In genomic region chr16:67161595-67162058, GRCh38 we compare ENCODE assay signal across 8 cellular contexts. TPM values are rescaled to one million over a fixed set of nuclear protein-coding genes. Genes with fewer than 3 reads are reported as not detected.
DNase-seq lines count a peak whose midpoint lies in the region; ATAC-seq lines count a peak whose summit lies in the region.

No MANE protein-coding gene starts in this region.

- CTCF ChIA-PET in activated CD8-positive, alpha-beta memory T cell treated with anti-CD3 and anti-CD28 coated beads, Interleukin-2, amount 10 ng/mL, durations not matched to agents 7 days and 5 days (lab: Charles Lee): interaction anchor here (1.2 to 17.0 kb wide), 12 partner anchors 8 to 386 kb away, joined by 3 to 395 read pairs (median 6); partner anchors contain the start of genes FHOD1, MATCAP1, NOL3 and RRAD

- no peak overlapping the region for H3K27ac Mint-ChIP-seq in activated naive CD8-positive, alpha-beta T cell treated with anti-CD3 and anti-CD28 coated beads for 36 hours
- no peak overlapping the region for H3K27ac Mint-ChIP-seq in activated CD8-positive, alpha-beta memory T cell treated with anti-CD3 and anti-CD28 coated beads, Interleukin-2, amount 10 ng/mL, durations not matched to agents 7 days and 5 days

- peaks cover 36% of the 10 kb centered on the region for H3K4me1 Mint-ChIP-seq in activated naive CD8-positive, alpha-beta T cell treated with anti-CD3 and anti-CD28 coated beads for 36 hours
- peaks cover 60% of the 10 kb centered on the region for H3K4me1 Mint-ChIP-seq in activated CD8-positive, alpha-beta memory T cell treated with anti-CD3 and anti-CD28 coated beads, Interleukin-2, amount 10 ng/mL, durations not matched to agents 7 days and 5 days

- H3K9me3 Mint-ChIP-seq in activated naive CD8-positive, alpha-beta T cell treated with anti-CD3 and anti-CD28 coated beads for 36 hours: no peaks in the 10 kb centered on the region
- no peaks in the 10 kb centered on the region for H3K9me3 Mint-ChIP-seq in activated CD8-positive, alpha-beta memory T cell treated with anti-CD3 and anti-CD28 coated beads, Interleukin-2, amount 10 ng/mL, durations not matched to agents 7 days and 5 days (ENCODE audit: low read depth)

- peak overlapping the region in 5 of 7 experiments; percentile 81 to 97 (median 93) for H3K4me3 ChIP-seq in skin epidermis

- H3K27ac ChIP-seq in skin epidermis: peak overlapping the region in 1 of 21 experiments; percentile 30

- intact Hi-C loops in left ventricle myocardium superior (cut with micrococcal nuclease): no loop called here

- H3K4me3 Mint-ChIP-seq in activated naive CD8-positive, alpha-beta T cell treated with anti-CD3 and anti-CD28 coated beads for 36 hours: peak overlapping the region; percentile 34
- no peak overlapping the region for H3K4me3 Mint-ChIP-seq in activated CD8-positive, alpha-beta memory T cell treated with anti-CD3 and anti-CD28 coated beads, Interleukin-2, amount 10 ng/mL, durations not matched to agents 7 days and 5 days

- ATAC-seq in left ventricle myocardium superior (peak; percentile 41), GM18517 (IDR thresholded peaks at IDR 0.05; ENCODE audit: unreplicated experiment) (no peak)
- no peak for ATAC-seq in activated CD8-positive, alpha-beta memory T cell treated with anti-CD3 and anti-CD28 coated beads, Interleukin-2, amount 10 ng/mL, durations not matched to agents 7 days and 5 days

- peaks cover 47% of the 10 kb centered on the region for H3K27me3 Mint-ChIP-seq in activated naive CD8-positive, alpha-beta T cell treated with anti-CD3 and anti-CD28 coated beads for 36 hours
- peaks cover 26% of the 10 kb centered on the region for H3K27me3 Mint-ChIP-seq in activated CD8-positive, alpha-beta memory T cell treated with anti-CD3 and anti-CD28 coated beads, Interleukin-2, amount 10 ng/mL, durations not matched to agents 7 days and 5 days

- peaks cover 15% of the 10 kb centered on the region for H3K36me3 Mint-ChIP-seq in activated naive CD8-positive, alpha-beta T cell treated with anti-CD3 and anti-CD28 coated beads for 36 hours
- H3K36me3 Mint-ChIP-seq in activated CD8-positive, alpha-beta memory T cell treated with anti-CD3 and anti-CD28 coated beads, Interleukin-2, amount 10 ng/mL, durations not matched to agents 7 days and 5 days: peaks cover 8% of the 10 kb centered on the region

- DNase-seq in NCI-H510A treated with DMSO at 0.1 percent for 48 hours (lab: John Stamatoyannopoulos, UW) (peak; percentile 22), NCI-H510A (lab: John Stamatoyannopoulos, UW) (no peak), left ventricle myocardium superior (peak; percentile 80), LoVo (ENCODE audit: low spot score) (no peak)
- no peak for DNase-seq in activated naive CD8-positive, alpha-beta T cell treated with anti-CD3 and anti-CD28 coated beads for 36 hours
- DNase-seq in activated CD8-positive, alpha-beta memory T cell treated with anti-CD3 and anti-CD28 coated beads, Interleukin-2, amount 10 ng/mL, durations not matched to agents 7 days and 5 days: no peak

RNA-seq across cellular contexts. Expression of gene FBXL8, which starts 1.9 kb away (rescaled TPM):
- total RNA-seq in activated naive CD8-positive, alpha-beta T cell treated with anti-CD3 and anti-CD28 coated beads for 36 hours: 1 to 10 TPM; 7.9 to 8.5 TPM
- 12.0 TPM for total RNA-seq in left ventricle myocardium superior
- total RNA-seq in activated CD8-positive, alpha-beta memory T cell treated with anti-CD3 and anti-CD28 coated beads, Interleukin-2, amount 10 ng/mL, durations not matched to agents 7 days and 5 days: 10 to 100 TPM; 15.7 to 24.5 TPM

RNA-seq across cellular contexts. Expression of gene TRADD, which starts 1.9 kb away (rescaled TPM):
- total RNA-seq in activated naive CD8-positive, alpha-beta T cell treated with anti-CD3 and anti-CD28 coated beads for 36 hours: 10 to 100 TPM; 15.3 to 16.0 TPM
- total RNA-seq in left ventricle myocardium superior: 7.2 TPM
- total RNA-seq in activated CD8-positive, alpha-beta memory T cell treated with anti-CD3 and anti-CD28 coated beads, Interleukin-2, amount 10 ng/mL, durations not matched to agents 7 days and 5 days: 10 to 100 TPM; 36.4 to 52.6 TPM

RNA-seq across cellular contexts. Expression of gene HSF4, which starts 2.9 kb away (rescaled TPM):
- 10 to 100 TPM in 1 of 2 experiments, 1 to 10 TPM in 1; 9.3 to 10.1 TPM for total RNA-seq in activated naive CD8-positive, alpha-beta T cell treated with anti-CD3 and anti-CD28 coated beads for 36 hours
- 71.0 TPM for total RNA-seq in left ventricle myocardium superior
- total RNA-seq in activated CD8-positive, alpha-beta memory T cell treated with anti-CD3 and anti-CD28 coated beads, Interleukin-2, amount 10 ng/mL, durations not matched to agents 7 days and 5 days: 10 to 100 TPM; 15.0 to 43.7 TPM

RNA-seq across cellular contexts. Expression of gene NOL3, which starts 8.7 kb away (rescaled TPM):
- 1 to 10 TPM; 6.1 to 6.4 TPM for total RNA-seq in activated naive CD8-positive, alpha-beta T cell treated with anti-CD3 and anti-CD28 coated beads for 36 hours
- total RNA-seq in left ventricle myocardium superior: 125 TPM
- 10 to 100 TPM in 1 of 2 experiments, 1 to 10 TPM in 1; 3.3 to 10.3 TPM for total RNA-seq in activated CD8-positive, alpha-beta memory T cell treated with anti-CD3 and anti-CD28 coated beads, Interleukin-2, amount 10 ng/mL, durations not matched to agents 7 days and 5 days

RNA-seq across cellular contexts. Expression of gene B3GNT9, which starts 10.8 kb away (rescaled TPM):
- 1 to 10 TPM; 1.5 to 1.7 TPM for total RNA-seq in activated naive CD8-positive, alpha-beta T cell treated with anti-CD3 and anti-CD28 coated beads for 36 hours
- 7.8 TPM for total RNA-seq in left ventricle myocardium superior
- 1 to 10 TPM; 5.6 to 7.9 TPM for total RNA-seq in activated CD8-positive, alpha-beta memory T cell treated with anti-CD3 and anti-CD28 coated beads, Interleukin-2, amount 10 ng/mL, durations not matched to agents 7 days and 5 days

Comparison
In these comparisons a context has a peak if more than half of its experiments do, and no peak if none do; other contexts are left out.
1. DNase-seq: peak in NCI-H510A treated with DMSO at 0.1 percent for 48 hours (single experiment) and left ventricle myocardium superior (single experiment); none in NCI-H510A (single experiment), activated naive CD8-positive, alpha-beta T cell treated with anti-CD3 and anti-CD28 coated beads for 36 hours (single experiment), LoVo (single experiment) and activated CD8-positive, alpha-beta memory T cell treated with anti-CD3 and anti-CD28 coated beads, Interleukin-2, amount 10 ng/mL, durations not matched to agents 7 days and 5 days (single experiment).